ENCODE assay signal across 14 cellular contexts in the genomic region with DNA sequence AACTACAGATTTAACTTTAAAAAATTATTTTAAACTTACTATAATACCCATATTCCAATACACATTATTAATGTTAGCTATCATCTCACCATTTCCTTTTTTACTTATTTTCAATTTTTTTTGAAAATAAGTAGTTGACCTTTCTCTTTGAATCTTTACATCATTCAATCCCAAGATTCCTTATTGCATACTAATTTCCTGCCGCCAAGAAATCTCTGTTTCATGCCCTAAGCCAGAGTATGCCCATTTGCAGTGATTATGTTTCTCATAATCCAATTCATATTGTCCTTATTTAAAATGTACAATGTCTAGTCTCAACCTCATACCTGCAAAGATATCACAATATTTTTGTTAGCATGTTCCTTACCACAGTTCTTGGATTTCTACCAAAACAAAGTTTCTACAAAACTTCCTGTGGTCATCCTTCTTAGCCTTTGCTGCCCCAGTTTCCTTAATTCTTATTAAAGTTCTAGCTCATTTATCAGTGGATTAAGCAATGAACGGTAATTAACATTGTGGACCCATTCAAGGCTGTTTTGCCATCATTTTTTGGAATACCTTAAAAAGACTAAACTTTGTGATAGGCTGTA.
DNase-seq lines count a peak whose midpoint lies in the region; ATAC-seq and TF ChIP-seq lines count a peak whose summit lies in the region.
"Had no signal": no experiment of that assay in that cellular context is flagged by ENCODE, and none has a peak within 500 bp of the region (broad histone marks: within the 10 kb centered on the region; RNA-seq: fewer than 3 reads in every experiment).

No MANE protein-coding gene starts in this region.

- no peak overlapping the region for H2AK5ac ChIP-seq in mesenchymal stem cell (ENCODE audit: low read length, severe bottlenecking)

- H3K36me3 Mint-ChIP-seq in activated naive CD8-positive, alpha-beta T cell treated with anti-CD3 and anti-CD28 coated beads, Interleukin-2, amount 50 U/mL, for 24 hours (ENCODE audit: low read depth): peaks cover 89% of the 10 kb centered on the region

- H3K9me3 ChIP-seq in AG04450 (ENCODE audit: control insufficient read depth, insufficient read depth, low read length): no peaks in the 10 kb centered on the region
- peaks cover 9% of the 10 kb centered on the region for H3K9me3 ChIP-seq in mesenchymal stem cell (ENCODE audit: control insufficient read depth, low read length)
- peaks cover 0 to 5% (median 0%) of the 10 kb centered on the region in 3 donors for H3K9me3 ChIP-seq in esophagus squamous epithelium
- H3K9me3 ChIP-seq: BE2C had no signal

- in situ Hi-C loops in G401 (cut with HindIII; ENCODE audit: low sequenced_read_pairs): no loop called here

- H3K27ac ChIP-seq in AG04450 (ENCODE audit: low read depth, low read length): peak overlapping the region; percentile 82
- H3K27ac ChIP-seq in mesenchymal stem cell (ENCODE audit: low read length, poor library complexity, severe bottlenecking): peak overlapping the region; percentile 86
- H3K27ac ChIP-seq in esophagus squamous epithelium: peak overlapping the region in 2 of 4 donors; percentile 11 to 19

- TF ChIP-seq CTCF in AG04450 (IDR thresholded peaks at IDR 0.05; ENCODE audit: low read depth, low read length) (no peak), esophagus squamous epithelium (IDR thresholded peaks at IDR 0.05) (no peak)

- peaks cover 19% of the 10 kb centered on the region for H3K79me1 ChIP-seq in mesenchymal stem cell (replicated peaks; ENCODE audit: low read length, poor library complexity, severe bottlenecking)

- H3K27me3 ChIP-seq in AG04450 (ENCODE audit: control insufficient read depth, insufficient read depth, low read length): no peaks in the 10 kb centered on the region
- no peaks in the 10 kb centered on the region for H3K27me3 ChIP-seq in mesenchymal stem cell (ENCODE audit: control insufficient read depth in 1 of 2, insufficient read depth in 1 of 2, low read length in 2 of 2)
- no peaks in the 10 kb centered on the region for H3K27me3 ChIP-seq in esophagus squamous epithelium
- H3K27me3 ChIP-seq: BE2C, heart left ventricle had no signal

- no peak overlapping the region for H4K91ac ChIP-seq in mesenchymal stem cell (ENCODE audit: low read length)

- H3K18ac ChIP-seq in mesenchymal stem cell (ENCODE audit: low read depth in 1 of 2, low read length in 2 of 2): peak overlapping the region in 1 of 2 experiments; percentile 19

- intact Hi-C loops in esophagus squamous epithelium (cut with DNase I) (no loop called here), posterior cingulate gyrus (cut with DNase I) (no loop called here)

- peaks cover 8% of the 10 kb centered on the region for H3K4me1 ChIP-seq in mesenchymal stem cell (ENCODE audit: control insufficient read depth, insufficient read depth, low read depth, low read length)
- peaks cover 0 to 66% (median 41%) of the 10 kb centered on the region in 3 donors for H3K4me1 ChIP-seq in esophagus squamous epithelium
- H3K4me1 ChIP-seq: BE2C had no signal

- H3K4me3 ChIP-seq in AG04450 (ENCODE audit: low read depth, low read length) (no peak overlapping the region), mesenchymal stem cell (ENCODE audit: insufficient read depth in 1 of 2, low read depth in 1 of 2, low read length in 2 of 2) (no peak overlapping the region), esophagus squamous epithelium (no peak overlapping the region)
- H3K4me3 ChIP-seq: heart left ventricle had no signal

- no peak overlapping the region for H2AFZ ChIP-seq in mesenchymal stem cell (ENCODE audit: low read depth, low read length)

- H3K4me2 ChIP-seq in mesenchymal stem cell (ENCODE audit: low read length, poor library complexity, severe bottlenecking): peak overlapping the region; percentile 5

- no peak overlapping the region for H3K23ac ChIP-seq in mesenchymal stem cell (ENCODE audit: low read length in 2 of 2)

- no peak overlapping the region for H2BK15ac ChIP-seq in mesenchymal stem cell (ENCODE audit: low read depth, poor library complexity, severe bottlenecking)

- no peak overlapping the region for H2BK120ac ChIP-seq in mesenchymal stem cell (ENCODE audit: low read depth, low read length)

- peaks cover 79% of the 10 kb centered on the region for H3K4me1 Mint-ChIP-seq in activated naive CD8-positive, alpha-beta T cell treated with anti-CD3 and anti-CD28 coated beads, Interleukin-2, amount 50 U/mL, for 24 hours

- H2BK5ac ChIP-seq in mesenchymal stem cell (ENCODE audit: low read depth, low read length, poor library complexity, severe bottlenecking): no peak overlapping the region

- H3K4ac ChIP-seq in mesenchymal stem cell (ENCODE audit: low read depth in 1 of 2, low read length in 2 of 2): no peak overlapping the region

- CTCF ChIA-PET in AG04450 (lab: Charles Lee): interaction anchor here (0.7 to 1.5 kb wide), 2 partner anchors 91 to 177 kb away, joined by 3 read pairs; no protein-coding TSS in a partner anchor

- H3K14ac ChIP-seq in mesenchymal stem cell (ENCODE audit: low read length in 2 of 2): no peak overlapping the region

- DNase-seq in AG04450 (ENCODE audit: low read depth, low spot score) (no peak), HS-5 (ENCODE audit: low read depth) (peak; percentile 38), mesenchymal stem cell (no peak), G401 (ENCODE audit: low spot score) (no peak), SHP77 treated with DMSO at 0.1 percent for 48 hours (lab: John Stamatoyannopoulos, UW) (no peak), esophagus squamous epithelium (lab: John Stamatoyannopoulos, UW) (no peak), posterior cingulate gyrus (no peak)
- DNase-seq in activated naive CD8-positive, alpha-beta T cell treated with anti-CD3 and anti-CD28 coated beads, Interleukin-2, amount 50 U/mL, for 24 hours: no peak
- DNase-seq: anterior cingulate cortex, BE2C, GF-D8, heart left ventricle, left ventricle myocardium superior, NCI-H2081 had no signal

- H2BK12ac ChIP-seq in mesenchymal stem cell (ENCODE audit: low read length in 2 of 2): no peak overlapping the region

- POLR2A ChIA-PET in AG04450 (lab: Yijun Ruan, JAX): interaction anchor here (0.7 kb wide), 1 partner anchor 9 kb away, joined by 4 read pairs; no protein-coding TSS in a partner anchor

- TF ChIP-seq POLR2A in esophagus squamous epithelium (IDR thresholded peaks at IDR 0.05): no peak

- H3K36me3 ChIP-seq in mesenchymal stem cell (ENCODE audit: control insufficient read depth in 1 of 2, insufficient read depth in 2 of 2, low read depth in 1 of 2, low read length in 2 of 2) (peaks cover 9 to 82% of the 10 kb centered on the region in 2 experiments), esophagus squamous epithelium (peaks cover 0 to 97% (median 8%) of the 10 kb centered on the region in 3 donors)
- H3K36me3 ChIP-seq: BE2C had no signal

- peaks cover 6% of the 10 kb centered on the region for H3K9me3 Mint-ChIP-seq in activated naive CD8-positive, alpha-beta T cell treated with anti-CD3 and anti-CD28 coated beads, Interleukin-2, amount 50 U/mL, for 24 hours

- H4K8ac ChIP-seq in mesenchymal stem cell (ENCODE audit: low read length): no peak overlapping the region

- 68% methylated on average over 2 of the region's 2 CpGs for WGBS in mesenchymal stem cell
- WGBS in esophagus squamous epithelium, 2 donors: 72 to 78% methylated on average over 2 of the region's 2 CpGs

- ATAC-seq in activated naive CD8-positive, alpha-beta T cell treated with anti-CD3 and anti-CD28 coated beads, Interleukin-2, amount 50 U/mL, for 24 hours: no peak
- ATAC-seq: left ventricle myocardium superior had no signal

- H3K27ac Mint-ChIP-seq in activated naive CD8-positive, alpha-beta T cell treated with anti-CD3 and anti-CD28 coated beads, Interleukin-2, amount 50 U/mL, for 24 hours: peak overlapping the region; percentile 86

- peak overlapping the region; percentile 80 for H3K9ac ChIP-seq in mesenchymal stem cell (ENCODE audit: low read length)

- peak overlapping the region; percentile 29 for H3K4me3 Mint-ChIP-seq in activated naive CD8-positive, alpha-beta T cell treated with anti-CD3 and anti-CD28 coated beads, Interleukin-2, amount 50 U/mL, for 24 hours

- H3K27me3 Mint-ChIP-seq in activated naive CD8-positive, alpha-beta T cell treated with anti-CD3 and anti-CD28 coated beads, Interleukin-2, amount 50 U/mL, for 24 hours: no peaks in the 10 kb centered on the region
